2 cellular contexts compared by ENCODE assay signal in the genomic region with DNA sequence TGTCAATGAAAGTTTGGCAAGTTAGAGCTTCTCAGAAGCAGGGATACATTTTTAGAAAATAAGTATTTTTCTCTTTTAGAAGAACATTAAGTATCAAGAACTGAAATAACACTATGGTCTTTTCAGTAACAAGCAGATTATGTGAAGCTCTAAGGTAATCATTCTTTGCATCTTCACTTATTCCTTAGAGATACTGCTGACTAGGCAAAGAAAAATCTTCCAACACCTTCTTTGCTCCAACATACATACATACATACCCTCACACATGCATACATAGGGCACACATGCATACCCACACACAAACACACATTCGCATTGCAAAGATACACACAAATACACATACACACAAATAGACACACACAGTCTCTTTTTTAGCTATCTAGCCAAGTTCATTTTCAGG.
TF ChIP-seq lines count a peak whose summit lies in the region.

No MANE protein-coding gene starts in this region.

TF ChIP-seq in HepG2, 621 proteins besides CTCF, POLR2A, EP300 and RAD21:
- TF ChIP-seq MAFF (IDR thresholded peaks at IDR 0.05; ENCODE audit: low read depth, low read length) = peak; percentile 75
- no peak for TF ChIP-seq ZBTB21 (CRISPR knock-in tag; IDR thresholded peaks at IDR 0.05)
- TF ChIP-seq, protein P1, sequence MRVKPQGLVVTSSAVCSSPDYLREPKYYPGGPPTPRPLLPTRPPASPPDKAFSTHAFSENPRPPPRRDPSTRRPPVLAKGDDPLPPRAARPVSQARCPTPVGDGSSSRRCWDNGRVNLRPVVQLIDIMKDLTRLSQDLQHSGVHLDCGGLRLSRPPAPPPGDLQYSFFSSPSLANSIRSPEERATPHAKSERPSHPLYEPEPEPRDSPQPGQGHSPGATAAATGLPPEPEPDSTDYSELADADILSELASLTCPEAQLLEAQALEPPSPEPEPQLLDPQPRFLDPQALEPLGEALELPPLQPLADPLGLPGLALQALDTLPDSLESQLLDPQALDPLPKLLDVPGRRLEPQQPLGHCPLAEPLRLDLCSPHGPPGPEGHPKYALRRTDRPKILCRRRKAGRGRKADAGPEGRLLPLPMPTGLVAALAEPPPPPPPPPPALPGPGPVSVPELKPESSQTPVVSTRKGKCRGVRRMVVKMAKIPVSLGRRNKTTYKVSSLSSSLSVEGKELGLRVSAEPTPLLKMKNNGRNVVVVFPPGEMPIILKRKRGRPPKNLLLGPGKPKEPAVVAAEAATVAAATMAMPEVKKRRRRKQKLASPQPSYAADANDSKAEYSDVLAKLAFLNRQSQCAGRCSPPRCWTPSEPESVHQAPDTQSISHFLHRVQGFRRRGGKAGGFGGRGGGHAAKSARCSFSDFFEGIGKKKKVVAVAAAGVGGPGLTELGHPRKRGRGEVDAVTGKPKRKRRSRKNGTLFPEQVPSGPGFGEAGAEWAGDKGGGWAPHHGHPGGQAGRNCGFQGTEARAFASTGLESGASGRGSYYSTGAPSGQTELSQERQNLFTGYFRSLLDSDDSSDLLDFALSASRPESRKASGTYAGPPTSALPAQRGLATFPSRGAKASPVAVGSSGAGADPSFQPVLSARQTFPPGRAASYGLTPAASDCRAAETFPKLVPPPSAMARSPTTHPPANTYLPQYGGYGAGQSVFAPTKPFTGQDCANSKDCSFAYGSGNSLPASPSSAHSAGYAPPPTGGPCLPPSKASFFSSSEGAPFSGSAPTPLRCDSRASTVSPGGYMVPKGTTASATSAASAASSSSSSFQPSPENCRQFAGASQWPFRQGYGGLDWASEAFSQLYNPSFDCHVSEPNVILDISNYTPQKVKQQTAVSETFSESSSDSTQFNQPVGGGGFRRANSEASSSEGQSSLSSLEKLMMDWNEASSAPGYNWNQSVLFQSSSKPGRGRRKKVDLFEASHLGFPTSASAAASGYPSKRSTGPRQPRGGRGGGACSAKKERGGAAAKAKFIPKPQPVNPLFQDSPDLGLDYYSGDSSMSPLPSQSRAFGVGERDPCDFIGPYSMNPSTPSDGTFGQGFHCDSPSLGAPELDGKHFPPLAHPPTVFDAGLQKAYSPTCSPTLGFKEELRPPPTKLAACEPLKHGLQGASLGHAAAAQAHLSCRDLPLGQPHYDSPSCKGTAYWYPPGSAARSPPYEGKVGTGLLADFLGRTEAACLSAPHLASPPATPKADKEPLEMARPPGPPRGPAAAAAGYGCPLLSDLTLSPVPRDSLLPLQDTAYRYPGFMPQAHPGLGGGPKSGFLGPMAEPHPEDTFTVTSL (CRISPR knock-in tag; IDR thresholded peaks at IDR 0.05; ENCODE audit: borderline replicate concordance) = no peak
- peak; percentile 64 to 88 for TF ChIP-seq MAFK (conservative IDR thresholded peaks at IDR 0.05 in 1 of 2, IDR thresholded peaks at IDR 0.05 in 1 of 2; ENCODE audit: low read length in 2 of 2)
- TF ChIP-seq ETV6 (CRISPR knock-in tag; conservative IDR thresholded peaks at IDR 0.05) = no peak

TF ChIP-seq in K562, 482 proteins besides CTCF, POLR2A, EP300 and RAD21:
- TF ChIP-seq NR1H2 (CRISPR knock-in tag; IDR thresholded peaks at IDR 0.05) (no peak), CXXC5 (CRISPR knock-in tag; IDR thresholded peaks at IDR 0.05) (no peak), SOX6 (IDR thresholded peaks at IDR 0.05) (no peak), ZNF23 (CRISPR knock-in tag; IDR thresholded peaks at IDR 0.05) (no peak), ZNF316 (IDR thresholded peaks at IDR 0.05) (peak; percentile 76), PML (IDR thresholded peaks at IDR 0.05; ENCODE audit: low read length) (no peak), ZNF586 (CRISPR knock-in tag; conservative IDR thresholded peaks at IDR 0.05) (no peak), RERE (CRISPR knock-in tag; IDR thresholded peaks at IDR 0.05; ENCODE audit: borderline replicate concordance) (no peak), IRF2 (CRISPR knock-in tag; IDR thresholded peaks at IDR 0.05) (no peak), KLF6 (CRISPR knock-in tag; IDR thresholded peaks at IDR 0.05; ENCODE audit: borderline replicate concordance) (no peak), NUFIP1 (IDR thresholded peaks at IDR 0.05; ENCODE audit: partially characterized antibody) (no peak), CHD4 (IDR thresholded peaks at IDR 0.05; ENCODE audit: insufficient read depth, insufficient replicate concordance, low read depth, low read length, poor library complexity, severe bottlenecking) (no peak), NCOR1 (IDR thresholded peaks at IDR 0.05) (no peak), ETS2 (tag; IDR thresholded peaks at IDR 0.05; ENCODE audit: borderline replicate concordance, poor library complexity, severe bottlenecking) (no peak), ZNF347 (CRISPR knock-in tag; IDR thresholded peaks at IDR 0.05; ENCODE audit: low read depth) (no peak), MAFG (tag; conservative IDR thresholded peaks at IDR 0.05) (peak; percentile 50), CAMTA2 (CRISPR knock-in tag; conservative IDR thresholded peaks at IDR 0.05) (no peak), STAG1 (CRISPR knock-in tag; IDR thresholded peaks at IDR 0.05; ENCODE audit: borderline replicate concordance) (no peak), BRF2 (IDR thresholded peaks at IDR 0.05; ENCODE audit: borderline replicate concordance, insufficient read depth, insufficient read length) (no peak), TSHZ1 (CRISPR knock-in tag; IDR thresholded peaks at IDR 0.05) (no peak), MAFK (IDR thresholded peaks at IDR 0.05; ENCODE audit: low read length) (peak; percentile 50; the same call in 1 of the 2 replicates), ZNF707 (CRISPR knock-in tag; conservative IDR thresholded peaks at IDR 0.05) (no peak), C11orf30 (IDR thresholded peaks at IDR 0.05; ENCODE audit: low read depth) (peak; percentile 47; the same call in 1 of the 2 replicates), ZNF311 (CRISPR knock-in tag; IDR thresholded peaks at IDR 0.05) (no peak), ZKSCAN8 (CRISPR knock-in tag; IDR thresholded peaks at IDR 0.05) (no peak), ZBTB34 (CRISPR knock-in tag; IDR thresholded peaks at IDR 0.05) (no peak), CBX8 (IDR thresholded peaks at IDR 0.05; ENCODE audit: borderline replicate concordance, extremely low read depth, low read depth, low read length, poor library complexity, severe bottlenecking) (no peak), CEBPB (tag; IDR thresholded peaks at IDR 0.05) (no peak), ELF4 (CRISPR knock-in tag; IDR thresholded peaks at IDR 0.05) (no peak), SIN3B (IDR thresholded peaks at IDR 0.05; ENCODE audit: low read depth) (no peak), MAFF (IDR thresholded peaks at IDR 0.05; ENCODE audit: low read length) (peak; percentile 58), ZNF174 (CRISPR knock-in tag; IDR thresholded peaks at IDR 0.05) (no peak), KAT8 (IDR thresholded peaks at IDR 0.05; ENCODE audit: low read depth) (no peak), RCOR1 (IDR thresholded peaks at IDR 0.05; ENCODE audit: borderline replicate concordance in 1 of 2, low read depth in 2 of 2, low read length in 2 of 2) (no peak), RAD51 (IDR thresholded peaks at IDR 0.05; ENCODE audit: borderline replicate concordance, low read depth) (no peak)
- TF ChIP-seq, protein P2, sequence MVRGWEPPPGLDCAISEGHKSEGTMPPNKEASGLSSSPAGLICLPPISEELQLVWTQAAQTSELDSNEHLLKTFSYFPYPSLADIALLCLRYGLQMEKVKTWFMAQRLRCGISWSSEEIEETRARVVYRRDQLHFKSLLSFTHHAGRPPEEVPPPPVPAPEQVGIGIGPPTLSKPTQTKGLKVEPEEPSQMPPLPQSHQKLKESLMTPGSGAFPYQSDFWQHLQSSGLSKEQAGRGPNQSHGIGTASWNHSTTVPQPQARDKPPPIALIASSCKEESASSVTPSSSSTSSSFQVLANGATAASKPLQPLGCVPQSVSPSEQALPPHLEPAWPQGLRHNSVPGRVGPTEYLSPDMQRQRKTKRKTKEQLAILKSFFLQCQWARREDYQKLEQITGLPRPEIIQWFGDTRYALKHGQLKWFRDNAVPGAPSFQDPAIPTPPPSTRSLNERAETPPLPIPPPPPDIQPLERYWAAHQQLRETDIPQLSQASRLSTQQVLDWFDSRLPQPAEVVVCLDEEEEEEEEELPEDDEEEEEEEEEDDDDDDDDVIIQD (CRISPR knock-in tag; IDR thresholded peaks at IDR 0.05) = no peak
- TF ChIP-seq, protein P3, sequence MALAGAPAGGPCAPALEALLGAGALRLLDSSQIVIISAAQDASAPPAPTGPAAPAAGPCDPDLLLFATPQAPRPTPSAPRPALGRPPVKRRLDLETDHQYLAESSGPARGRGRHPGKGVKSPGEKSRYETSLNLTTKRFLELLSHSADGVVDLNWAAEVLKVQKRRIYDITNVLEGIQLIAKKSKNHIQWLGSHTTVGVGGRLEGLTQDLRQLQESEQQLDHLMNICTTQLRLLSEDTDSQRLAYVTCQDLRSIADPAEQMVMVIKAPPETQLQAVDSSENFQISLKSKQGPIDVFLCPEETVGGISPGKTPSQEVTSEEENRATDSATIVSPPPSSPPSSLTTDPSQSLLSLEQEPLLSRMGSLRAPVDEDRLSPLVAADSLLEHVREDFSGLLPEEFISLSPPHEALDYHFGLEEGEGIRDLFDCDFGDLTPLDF (CRISPR knock-in tag; IDR thresholded peaks at IDR 0.05) = no peak
- TF ChIP-seq, protein P4, sequence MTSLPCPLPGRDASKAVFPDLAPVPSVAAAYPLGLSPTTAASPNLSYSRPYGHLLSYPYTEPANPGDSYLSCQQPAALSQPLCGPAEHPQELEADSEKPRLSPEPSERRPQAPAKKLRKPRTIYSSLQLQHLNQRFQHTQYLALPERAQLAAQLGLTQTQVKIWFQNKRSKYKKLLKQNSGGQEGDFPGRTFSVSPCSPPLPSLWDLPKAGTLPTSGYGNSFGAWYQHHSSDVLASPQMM (CRISPR knock-in tag; IDR thresholded peaks at IDR 0.05) = no peak
